ENCODE assay signal across 8 cellular contexts in the genomic region with DNA sequence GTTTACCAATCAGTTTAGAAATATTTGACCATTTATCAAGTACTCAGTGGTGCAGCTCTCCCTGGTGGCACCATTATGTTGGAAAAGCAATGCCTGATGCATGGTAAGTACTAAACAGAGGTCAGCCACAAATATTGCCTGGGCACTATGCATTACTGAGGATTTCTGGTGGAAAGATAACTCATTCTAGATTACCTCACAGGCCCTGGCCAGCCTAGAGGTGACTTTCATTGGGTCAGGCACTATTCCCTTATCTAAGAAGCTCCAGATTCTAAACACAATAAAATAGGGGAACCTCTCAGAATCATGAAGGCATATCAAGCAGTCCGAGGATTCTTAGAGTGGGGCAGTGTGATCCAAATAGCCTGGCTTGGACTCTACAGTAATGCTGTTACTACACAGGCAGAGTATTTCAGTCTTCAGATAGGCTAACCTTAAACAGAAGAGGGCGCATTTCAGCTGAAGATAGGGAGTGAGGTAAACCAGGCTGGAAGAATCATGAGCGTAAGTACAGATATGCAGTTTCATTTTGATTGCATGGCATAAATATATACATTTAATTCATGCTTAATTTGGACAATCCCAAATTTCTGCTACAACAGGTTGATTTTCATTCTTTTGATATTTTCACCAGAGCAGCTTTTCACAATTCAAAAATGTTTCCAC. TPM values are rescaled to one million over a fixed set of nuclear protein-coding genes. Genes with fewer than 3 reads are reported as not detected.
DNase-seq lines count a peak whose midpoint lies in the region; ATAC-seq lines count a peak whose summit lies in the region.

No MANE protein-coding gene starts in this region.

- no peak overlapping the region for H3K27ac Mint-ChIP-seq in T-cell

- H3K36me3 ChIP-seq in iPS DF 6.9 (ENCODE audit: control insufficient read depth, insufficient read depth, low read length), result no peaks in the 10 kb centered on the region

- CTCF ChIA-PET in T-cell (lab: Charles Lee), result no interaction called here

- no peak overlapping the region for H3K4me3 ChIP-seq in Jurkat, Clone E6-1 (ENCODE audit: low read length)
- H3K4me3 ChIP-seq in iPS DF 6.9 (ENCODE audit: low read length), result no peak overlapping the region

- H3K36me3 Mint-ChIP-seq in T-cell, result no peaks in the 10 kb centered on the region

- DNase-seq in NCI-H345 (lab: John Stamatoyannopoulos, UW) (peak; percentile 1), NCI-H345 treated with DMSO at 0.1 percent for 48 hours (lab: John Stamatoyannopoulos, UW; ENCODE audit: unreplicated experiment) (no peak), H4 (ENCODE audit: low spot score) (peak; percentile 76), SKM-1 treated with dmso at 0.1 percent for 144 hours (lab: John Stamatoyannopoulos, UW; ENCODE audit: unreplicated experiment) (peak; percentile 37), iPS DF 6.9 (ENCODE audit: low read depth, low spot score) (peak; percentile 16), T-cell (no peak)
- DNase-seq in Jurkat, Clone E6-1 (ENCODE audit: low read depth, low spot score), result peak; percentile 38

- H3K27me3 ChIP-seq in iPS DF 6.9 (ENCODE audit: control insufficient read depth, insufficient read depth, low read length), result no peaks in the 10 kb centered on the region

- ATAC-seq in T-cell (replicated peaks in 1 of 4) (no peak), HG02970 (IDR thresholded peaks at IDR 0.05; ENCODE audit: low FRiP score, unreplicated experiment) (no peak)

- H3K9me3 ChIP-seq in iPS DF 6.9 (ENCODE audit: control insufficient read depth, insufficient read depth, low read length), result no peaks in the 10 kb centered on the region

- no peaks in the 10 kb centered on the region for H3K4me1 ChIP-seq in iPS DF 6.9 (ENCODE audit: control insufficient read depth, insufficient read depth, low read length)

- WGBS in iPS DF 6.9 (ENCODE audit: insufficient coverage, insufficient read length), result no CpG with 5 or more reads among the region's 3 CpGs

- no peaks in the 10 kb centered on the region for H3K9me3 Mint-ChIP-seq in T-cell

- H3K4me3 Mint-ChIP-seq in T-cell, result no peak overlapping the region

- H3K27me3 Mint-ChIP-seq in T-cell, result peaks cover 3% of the 10 kb centered on the region in 2 donors

- no peaks in the 10 kb centered on the region for H3K4me1 Mint-ChIP-seq in T-cell

- POLR2A ChIA-PET in T-cell (lab: Charles Lee), result no interaction called here

- no peak overlapping the region for H3K27ac ChIP-seq in iPS DF 6.9 (ENCODE audit: low read length)

RNA-seq across cellular contexts. Expression of a gene that starts 12.1 kb away (rescaled TPM):
- 0.23 TPM in 1 of 2 replicates, not detected in the other for total RNA-seq in H4 (2014; rRNA removed; shearing (Covaris generic))
- not detected for polyA plus RNA-seq in Jurkat, Clone E6-1 (2012; ENCODE audit: insufficient read depth, insufficient read length)
- under 1 TPM in 4 of 5 donors, not detected in 1; 0.18 to 0.26 (median 0.23) TPM for total RNA-seq in T-cell

Comparison
In these comparisons a context has a peak if more than half of its experiments do, and no peak if none do; other contexts are left out.
1. DNase-seq: peak in NCI-H345 (single experiment), H4 (single experiment), Jurkat, Clone E6-1 (single experiment), SKM-1 treated with dmso at 0.1 percent for 144 hours (single experiment) and iPS DF 6.9 (single experiment); none in NCI-H345 treated with DMSO at 0.1 percent for 48 hours (single experiment) and T-cell (0 of 34).